9 cellular contexts compared by ENCODE assay signal in genomic region chr5:31186672-31187267, GRCh38. TPM values are rescaled to one million over a fixed set of nuclear protein-coding genes. Genes with fewer than 3 reads are reported as not detected.
DNase-seq lines count a peak whose midpoint lies in the region; ATAC-seq and TF ChIP-seq lines count a peak whose summit lies in the region.
"Had no signal": no experiment of that assay in that cellular context is flagged by ENCODE, and none has a peak within 500 bp of the region (broad histone marks: within the 10 kb centered on the region; RNA-seq: fewer than 3 reads in every experiment).

No MANE protein-coding gene starts in this region.

- 22% methylated on average over 5 of the region's 5 CpGs for WGBS in suprapubic skin

- no peaks in the 10 kb centered on the region for H3K9me2 ChIP-seq in OCI-LY7 (ENCODE audit: insufficient read depth, low read length)

- ATAC-seq in DND-41 (ENCODE audit: insufficient read depth, low read depth) (0 out of 3 replicates have a peak, but pooled peaks have one; percentile 33), HG03342 (IDR thresholded peaks at IDR 0.05; ENCODE audit: unreplicated experiment) (peak; percentile 49), HG03095 (IDR thresholded peaks at IDR 0.05; ENCODE audit: unreplicated experiment) (no peak)

- H2AFZ ChIP-seq in DND-41 (ENCODE audit: low read depth, low read length) (no peak overlapping the region), OCI-LY7 (ENCODE audit: low read length) (no peak overlapping the region)

- H3K9me3 ChIP-seq in DND-41 (ENCODE audit: insufficient read depth, low read length, severe bottlenecking) (no peaks in the 10 kb centered on the region), OCI-LY7 (ENCODE audit: low read length) (no peaks in the 10 kb centered on the region), suprapubic skin (no peaks in the 10 kb centered on the region)

- CTCF ChIA-PET in OCI-LY7 (lab: Charles Lee; ENCODE audit: unreplicated experiment), result no interaction called here

- POLR2A ChIA-PET in OCI-LY7 (lab: Charles Lee), result no interaction called here

- H4K20me1 ChIP-seq in DND-41 (ENCODE audit: insufficient read depth, low read length) (no peaks in the 10 kb centered on the region), OCI-LY7 (ENCODE audit: insufficient read depth, low read length) (no peaks in the 10 kb centered on the region)

- H3K27me3 ChIP-seq in DND-41 (ENCODE audit: insufficient read depth, low read length, poor library complexity), result no peaks in the 10 kb centered on the region
- H3K27me3 ChIP-seq in suprapubic skin, result peaks cover 7% of the 10 kb centered on the region

- TF ChIP-seq EP300 in suprapubic skin (IDR thresholded peaks at IDR 0.05), result no peak

- H3K9ac ChIP-seq in DND-41 (ENCODE audit: low read depth, low read length), result no peak overlapping the region

- H3K36me3 ChIP-seq in DND-41 (ENCODE audit: insufficient read depth, low read length), result no peaks in the 10 kb centered on the region
- no peaks in the 10 kb centered on the region for H3K36me3 ChIP-seq in OCI-LY7 (ENCODE audit: insufficient read depth, low read length)
- H3K36me3 ChIP-seq in suprapubic skin, result no peaks in the 10 kb centered on the region

- intact Hi-C loops in OCI-LY7 (cut with micrococcal nuclease; ENCODE audit: unreplicated experiment), result no loop called here

- H3K79me2 ChIP-seq in DND-41 (ENCODE audit: insufficient read depth, low read length) (no peaks in the 10 kb centered on the region), OCI-LY7 (ENCODE audit: insufficient read depth, low read depth, low read length) (no peaks in the 10 kb centered on the region)

- H3K4me3 ChIP-seq in DND-41 (ENCODE audit: low read depth in 1 of 2, low read length in 2 of 2) (no peak overlapping the region; a peak in 1 of 4 replicates), OCI-LY7 (ENCODE audit: low read depth, low read length, poor library complexity, severe bottlenecking) (no peak overlapping the region), epithelial cell of proximal tubule (ENCODE audit: low read depth, low read length) (no peak overlapping the region), suprapubic skin (no peak overlapping the region)
- H3K4me3 ChIP-seq: SK-N-MC had no signal

- H3K27ac ChIP-seq in DND-41 (ENCODE audit: low read length), result no peak overlapping the region
- H3K27ac ChIP-seq in OCI-LY7 (ENCODE audit: low read depth, low read length, poor library complexity, severe bottlenecking), result no peak overlapping the region
- H3K27ac ChIP-seq in suprapubic skin, result no peak overlapping the region
- H3K27ac ChIP-seq: SK-N-MC had no signal

- TF ChIP-seq POLR2A in suprapubic skin (IDR thresholded peaks at IDR 0.05), result no peak

- no peaks in the 10 kb centered on the region for H3K4me1 ChIP-seq in DND-41 (ENCODE audit: insufficient read depth, low read length)
- H3K4me1 ChIP-seq in OCI-LY7 (ENCODE audit: insufficient read depth, low read length, poor library complexity, severe bottlenecking), result no peaks in the 10 kb centered on the region
- no peaks in the 10 kb centered on the region for H3K4me1 ChIP-seq in suprapubic skin

- H3K4me2 ChIP-seq in DND-41 (ENCODE audit: insufficient read depth, low read length), result no peak overlapping the region
- H3K4me2 ChIP-seq in OCI-LY7 (ENCODE audit: low read length), result no peak overlapping the region

- TF ChIP-seq CTCF in DND-41 (IDR thresholded peaks at IDR 0.05; ENCODE audit: borderline replicate concordance, extremely low read depth, low read length, poor library complexity, severe bottlenecking), result peak; percentile 76
- peak; percentile 91 for TF ChIP-seq CTCF in OCI-LY7 (conservative IDR thresholded peaks at IDR 0.05; ENCODE audit: low read length)
- peak; percentile 85 for TF ChIP-seq CTCF in epithelial cell of proximal tubule (conservative IDR thresholded peaks at IDR 0.05; ENCODE audit: low read depth, low read length)
- TF ChIP-seq CTCF in suprapubic skin (IDR thresholded peaks at IDR 0.05), result peak in 1 of 2 donors; percentile 58

- DNase-seq in DND-41 (no peak), OCI-LY7 (ENCODE audit: low spot score) (peak; percentile 40), epithelial cell of proximal tubule (ENCODE audit: low read depth) (no peak), pulmonary artery endothelial cell (ENCODE audit: low read depth, low spot score) (peak; percentile 4), suprapubic skin (ENCODE audit: low spot score in 2 of 2) (no peak)
- no peak for DNase-seq in stimulated activated CD8-positive, alpha-beta memory T cell treated with anti-CD3 and anti-CD28 coated beads, Interleukin-4, amount 100 ng/mL, for 48 hours

- BruUV-seq in OCI-LY7 (replicated peaks; lab: Mats Ljungman, UMichigan), result no TSS peak

RNA-seq across cellular contexts. Expression of gene CDH6, which starts 6.7 kb away (rescaled TPM):
- total RNA-seq in OCI-LY7 (2014; rRNA removed; shearing (Covaris generic)), result not detected in 2 replicates
- not detected in 2 replicates for total RNA-seq in OCI-LY7 (2022)
- total RNA-seq in epithelial cell of proximal tubule, result 12.5 and 34.9 TPM in 2 replicates
- total RNA-seq in pulmonary artery endothelial cell, result under 0.01 and 0.11 TPM in 2 replicates
- total RNA-seq in suprapubic skin, result 1 to 10 TPM in 1 of 4 donors, under 1 TPM in 3; 0.36 to 1.8 (median 0.75) TPM

Comparison
In these comparisons a context has a peak if more than half of its experiments do, and no peak if none do; other contexts are left out.
1. DNase-seq: peak in OCI-LY7 (single experiment) and pulmonary artery endothelial cell (single experiment); none in DND-41 (single experiment), epithelial cell of proximal tubule (single experiment), stimulated activated CD8-positive, alpha-beta memory T cell treated with anti-CD3 and anti-CD28 coated beads, Interleukin-4, amount 100 ng/mL, for 48 hours (single experiment) and suprapubic skin (0 of 2).